ENCODE assay signal across 18 cellular contexts in the genomic region with DNA sequence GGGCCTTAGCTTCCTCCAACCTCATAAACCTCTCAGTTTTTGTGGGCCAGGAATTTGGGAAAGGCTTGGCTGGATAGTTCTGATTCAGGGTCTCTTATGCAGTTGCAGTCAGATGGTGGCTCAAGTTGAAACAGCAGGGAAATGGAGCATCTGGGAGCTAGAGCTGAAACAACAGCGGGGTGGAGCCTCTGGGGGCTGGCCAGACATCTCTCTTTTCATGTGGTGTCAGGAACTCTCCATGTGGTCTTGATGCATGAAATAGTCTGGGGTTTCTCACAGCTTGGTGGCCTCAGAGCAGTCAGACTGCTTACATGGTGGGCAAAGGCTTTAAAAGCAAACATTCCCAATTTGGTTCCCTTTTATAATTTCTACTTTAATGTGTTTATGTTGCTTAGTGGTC. TPM values are rescaled to one million over a fixed set of nuclear protein-coding genes. Genes with fewer than 3 reads are reported as not detected.
A peak's percentile ranks its signal among the peaks of the same experiment; 100 is the strongest.
DNase-seq lines count a peak whose midpoint lies in the region; ATAC-seq and TF ChIP-seq lines count a peak whose summit lies in the region.
"Had no signal": no experiment of that assay in that cellular context is flagged by ENCODE, and none has a peak within 500 bp of the region (broad histone marks: within the 10 kb centered on the region; RNA-seq: fewer than 3 reads in every experiment).

No MANE protein-coding gene starts in this region.

- peaks cover 13% of the 10 kb centered on the region for H3K36me3 Mint-ChIP-seq in activated naive CD4-positive, alpha-beta T cell treated with anti-CD3 and anti-CD28 coated beads for 36 hours (ENCODE audit: low read depth)

- no peaks in the 10 kb centered on the region for H3K9me3 ChIP-seq in BE2C
- no peaks in the 10 kb centered on the region for H3K9me3 ChIP-seq in SJSA1 (replicated peaks)
- peaks cover 0 to 2% of the 10 kb centered on the region in 2 donors for H3K9me3 ChIP-seq in breast epithelium

- peaks cover 24% of the 10 kb centered on the region for H3K4me1 Mint-ChIP-seq in activated naive CD4-positive, alpha-beta T cell treated with anti-CD3 and anti-CD28 coated beads for 36 hours (ENCODE audit: low read depth)

- ATAC-seq in GM18517 (IDR thresholded peaks at IDR 0.05; ENCODE audit: unreplicated experiment), result no peak

- TF ChIP-seq POLR2A in breast epithelium (IDR thresholded peaks at IDR 0.05), result no peak

- CTCF ChIA-PET in activated naive CD4-positive, alpha-beta T cell treated with anti-CD3 and anti-CD28 coated beads for 36 hours (lab: Charles Lee), result no interaction called here

- intact Hi-C loops in activated naive CD4-positive, alpha-beta T cell treated with anti-CD3 and anti-CD28 coated beads for 36 hours (cut with micrococcal nuclease), result no loop called here
- intact Hi-C loops in breast epithelium (cut with DNase I; ENCODE audit: low total_unique reads), result no loop called here

- no peaks in the 10 kb centered on the region for H3K27me3 ChIP-seq in BE2C
- H3K27me3 ChIP-seq in SJSA1 (replicated peaks), result no peaks in the 10 kb centered on the region
- H3K27me3 ChIP-seq in breast epithelium, result no peaks in the 10 kb centered on the region
- H3K27me3 ChIP-seq: spleen had no signal

- no peak for TF ChIP-seq CTCF in BE2C (IDR thresholded peaks at IDR 0.05; ENCODE audit: low read depth, low read length)
- TF ChIP-seq CTCF in GM20000 (IDR thresholded peaks at IDR 0.05; ENCODE audit: extremely low read depth, missing control alignments), result no peak
- TF ChIP-seq CTCF in breast epithelium (IDR thresholded peaks at IDR 0.05), result no peak

- H3K4me1 ChIP-seq in BE2C, result no peaks in the 10 kb centered on the region
- peaks cover 24% of the 10 kb centered on the region for H3K4me1 ChIP-seq in SJSA1 (replicated peaks)
- no peaks in the 10 kb centered on the region for H3K4me1 ChIP-seq in breast epithelium

- H3K4me3 Mint-ChIP-seq in activated naive CD4-positive, alpha-beta T cell treated with anti-CD3 and anti-CD28 coated beads for 36 hours, result no peak overlapping the region
- H3K4me3 Mint-ChIP-seq: activated CD4-positive, alpha-beta T cell treated with anti-CD3 and anti-CD28 coated beads, Interleukin-2, amount 10 ng/mL, durations not matched to agents 7 days and 5 days; immature natural killer cell had no signal

- peak; percentile 9 for DNase-seq in BE2C
- peak; percentile 47 for DNase-seq in GM20000 (ENCODE audit: low spot score)
- peak; percentile 81 to 86 for DNase-seq in SJSA1 (ENCODE audit: low read depth in 1 of 2, low spot score in 2 of 2)
- peak; percentile 16 for DNase-seq in glomerular visceral epithelial cell (ENCODE audit: extremely low spot score)
- no peak for DNase-seq in HPDE6-E6E7 (ENCODE audit: extremely low spot score)
- DNase-seq in activated naive CD4-positive, alpha-beta T cell treated with anti-CD3 and anti-CD28 coated beads for 36 hours, result no peak
- DNase-seq in breast epithelium (ENCODE audit: low spot score in 2 of 2), result no peak
- DNase-seq: activated CD4-positive, alpha-beta T cell treated with anti-CD3 and anti-CD28 coated beads, Interleukin-2, amount 10 ng/mL, durations not matched to agents 7 days and 5 days; activated T-cell treated with anti-CD3 and anti-CD28 coated beads, Interleukin-2, amount 50 U/mL, for 48 hours; anterior cingulate cortex; immature natural killer cell; NCI-H2081 treated with DMSO at 0.1 percent for 48 hours; occipital lobe; SHP77; spleen; substantia nigra; T1000 had no signal

- peaks cover 5% of the 10 kb centered on the region for H3K9me3 Mint-ChIP-seq in activated naive CD4-positive, alpha-beta T cell treated with anti-CD3 and anti-CD28 coated beads for 36 hours

- H3K27ac Mint-ChIP-seq in activated naive CD4-positive, alpha-beta T cell treated with anti-CD3 and anti-CD28 coated beads for 36 hours, result no peak overlapping the region
- H3K27ac Mint-ChIP-seq: activated CD4-positive, alpha-beta T cell treated with anti-CD3 and anti-CD28 coated beads, Interleukin-2, amount 10 ng/mL, durations not matched to agents 7 days and 5 days had no signal

- H3K36me3 ChIP-seq in BE2C, result peaks cover 32% of the 10 kb centered on the region
- H3K36me3 ChIP-seq in SJSA1, result peaks cover 32% of the 10 kb centered on the region
- no peaks in the 10 kb centered on the region for H3K36me3 ChIP-seq in breast epithelium

- no peak overlapping the region for H3K4me3 ChIP-seq in BE2C (ENCODE audit: low read depth, low read length)
- no peak overlapping the region for H3K4me3 ChIP-seq in SJSA1
- no peak overlapping the region for H3K4me3 ChIP-seq in breast epithelium
- H3K4me3 ChIP-seq: spleen had no signal

- H3K27me3 Mint-ChIP-seq in activated naive CD4-positive, alpha-beta T cell treated with anti-CD3 and anti-CD28 coated beads for 36 hours (ENCODE audit: low read depth), result no peaks in the 10 kb centered on the region
- H3K27me3 Mint-ChIP-seq: activated CD4-positive, alpha-beta T cell treated with anti-CD3 and anti-CD28 coated beads, Interleukin-2, amount 10 ng/mL, durations not matched to agents 7 days and 5 days had no signal

- H3K27ac ChIP-seq in SJSA1 (peak overlapping the region; percentile 33), breast epithelium (no peak overlapping the region)
- H3K27ac ChIP-seq: spleen had no signal

RNA-seq across cellular contexts. Expression of gene ZNF346, which starts 13.5 kb away (rescaled TPM):
- polyA plus RNA-seq in BE2C (2012; ENCODE audit: insufficient read depth, insufficient read length, low read depth), result 12.2 TPM
- total RNA-seq in SJSA1 (2014; rRNA removed; shearing (Covaris generic)), result 25.2 and 64.9 TPM in 2 replicates
- 10 to 100 TPM; 13.4 to 15.1 TPM for total RNA-seq in activated naive CD4-positive, alpha-beta T cell treated with anti-CD3 and anti-CD28 coated beads for 36 hours
- total RNA-seq in breast epithelium, result 10 to 100 TPM; 13.6 to 28.2 (median 19.2) TPM

RNA-seq across cellular contexts. Expression of gene UIMC1, which starts 29.4 kb away (rescaled TPM):
- polyA plus RNA-seq in BE2C (2012; ENCODE audit: insufficient read depth, insufficient read length, low read depth), result 54.9 TPM
- total RNA-seq in SJSA1 (2014; rRNA removed; shearing (Covaris generic)), result 24.4 and 41.2 TPM in 2 replicates
- total RNA-seq in activated naive CD4-positive, alpha-beta T cell treated with anti-CD3 and anti-CD28 coated beads for 36 hours, result 10 to 100 TPM; 53.4 to 54.6 TPM
- 10 to 100 TPM; 27.8 to 61.3 (median 53.1) TPM for total RNA-seq in breast epithelium

RNA-seq across cellular contexts. Expression of gene FGFR4, which starts 50.7 kb away (rescaled TPM):
- polyA plus RNA-seq in BE2C (2012; ENCODE audit: insufficient read depth, insufficient read length, low read depth), result 2.7 TPM
- total RNA-seq in SJSA1 (2014; rRNA removed; shearing (Covaris generic)), result 1.3 and 4.1 TPM in 2 replicates
- total RNA-seq in activated naive CD4-positive, alpha-beta T cell treated with anti-CD3 and anti-CD28 coated beads for 36 hours, result 1 to 10 TPM in 1 of 2 experiments, under 1 TPM in 1; 0.95 to 1.3 TPM
- 1 to 10 TPM in 2 of 3 donors, under 1 TPM in 1; 0.48 to 4.5 (median 2.0) TPM for total RNA-seq in breast epithelium
- polyA plus RNA-seq: immature natural killer cell had no signal

Comparison
In these comparisons a context has a peak if more than half of its experiments do, and no peak if none do; other contexts are left out.
1. DNase-seq: peak in BE2C (single experiment), GM20000 (single experiment), SJSA1 (2 of 2) and glomerular visceral epithelial cell (single experiment); none in HPDE6-E6E7 (single experiment), activated naive CD4-positive, alpha-beta T cell treated with anti-CD3 and anti-CD28 coated beads for 36 hours (single experiment) and breast epithelium (0 of 2).